In the genomic region with DNA sequence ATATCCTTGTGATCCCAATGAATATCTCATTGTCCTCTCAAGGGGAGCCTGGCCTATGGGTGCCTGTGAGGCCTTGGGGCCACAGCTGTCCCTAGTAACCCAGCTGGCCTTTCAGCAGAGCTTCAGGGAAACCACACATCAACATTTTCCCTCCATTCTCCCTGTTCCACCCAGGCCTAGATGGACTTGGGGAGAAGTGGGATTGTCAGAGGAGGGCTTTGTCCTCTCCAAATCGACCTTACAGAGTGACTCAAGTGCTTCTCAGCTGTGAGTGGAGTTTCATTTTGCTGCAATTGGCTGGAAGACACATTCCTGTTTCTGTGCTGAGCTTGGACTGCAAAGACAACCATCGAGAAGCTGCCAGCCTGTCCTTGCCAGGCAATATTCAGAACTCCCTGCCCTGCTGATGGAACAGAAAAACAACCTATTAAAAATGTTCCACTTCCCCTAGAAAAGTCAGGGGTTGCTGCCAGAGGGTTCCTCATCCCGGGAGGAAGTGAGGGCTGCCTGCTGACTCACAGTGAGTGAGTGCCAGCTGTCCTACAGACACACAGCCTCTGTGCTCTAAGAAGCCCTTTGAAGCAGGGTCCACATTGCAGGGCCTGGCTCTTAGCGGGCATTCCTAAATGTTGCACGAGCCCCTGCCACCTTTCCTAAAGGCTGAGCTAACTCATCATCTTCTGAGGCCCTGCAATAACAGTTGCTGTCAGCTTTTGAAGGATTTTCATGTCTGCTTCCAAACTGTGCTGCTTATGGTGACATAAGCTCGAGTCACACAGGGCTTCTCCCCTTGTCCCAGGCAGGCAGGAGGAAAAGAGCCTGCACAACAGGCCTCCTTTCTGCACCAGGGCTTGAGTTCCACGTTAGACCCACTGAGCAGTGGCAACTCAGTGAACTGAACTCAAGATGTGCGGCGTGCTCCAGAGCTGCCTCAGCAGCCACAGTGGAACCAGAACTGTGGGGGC, we compare ENCODE assay signal across 8 cellular contexts. TPM values are rescaled to one million over a fixed set of nuclear protein-coding genes. Genes with fewer than 3 reads are reported as not detected.
DNase-seq lines count a peak whose midpoint lies in the region; ATAC-seq and TF ChIP-seq lines count a peak whose summit lies in the region.

No MANE protein-coding gene starts in this region.

- TF ChIP-seq CTCF in NB4 (IDR thresholded peaks at IDR 0.05; ENCODE audit: low read depth, low read length) (no peak), left lung (IDR thresholded peaks at IDR 0.05) (no peak), thyroid gland (IDR thresholded peaks at IDR 0.05) (no peak)

- no peaks in the 10 kb centered on the region for H3K9me3 ChIP-seq in left lung
- H3K9me3 ChIP-seq in thyroid gland, result no peaks in the 10 kb centered on the region

- H3K4me3 ChIP-seq in NB4 (ENCODE audit: low read depth, low read length), result no peak overlapping the region
- H3K4me3 ChIP-seq in left lung, result no peak overlapping the region
- no peak overlapping the region for H3K4me3 ChIP-seq in thyroid gland (replicated peaks in 1 of 3)

- peak; percentile 98 for DNase-seq in COLO829 (ENCODE audit: low spot score)
- DNase-seq in NB4 (ENCODE audit: low read depth), result peak; percentile 61
- peak; percentile 71 for DNase-seq in cerebellar cortex (ENCODE audit: low spot score)
- peak; percentile 83 to 85 for DNase-seq in left lung
- DNase-seq in thyroid gland, result peak; percentile 56 to 69
- no peak for DNase-seq in activated T-cell treated with anti-CD3 and anti-CD28 coated beads, Interleukin-2, amount 50 U/mL, for 1 hour

- peak; percentile 92 for ATAC-seq in left lung
- no peak for ATAC-seq in HG02798 (IDR thresholded peaks at IDR 0.05; ENCODE audit: poor library complexity, unreplicated experiment)
- ATAC-seq in GM21526 (IDR thresholded peaks at IDR 0.05; ENCODE audit: low FRiP score, unreplicated experiment), result no peak

- TF ChIP-seq POLR2A in NB4 (IDR thresholded peaks at IDR 0.05; ENCODE audit: extremely low read depth, insufficient read length), result no peak
- no peak for TF ChIP-seq POLR2A in thyroid gland (IDR thresholded peaks at IDR 0.05)

- intact Hi-C loops in left lung (cut with DNase I), result no loop called here
- intact Hi-C loops in thyroid gland (cut with DNase I), result no loop called here

- 12 to 32% methylated on average over 7 to 9 of the region's 9 CpGs for WGBS in thyroid gland, 2 donors

- H3K4me1 ChIP-seq in left lung (peaks cover 14 to 22% of the 10 kb centered on the region in 2 donors), thyroid gland (peaks cover 12 to 16% of the 10 kb centered on the region in 2 donors)

- H3K36me3 ChIP-seq in left lung, result no peaks in the 10 kb centered on the region
- H3K36me3 ChIP-seq in thyroid gland, result no peaks in the 10 kb centered on the region

- H3K27me3 ChIP-seq in left lung, result no peaks in the 10 kb centered on the region
- no peaks in the 10 kb centered on the region for H3K27me3 ChIP-seq in thyroid gland

- H3K27ac ChIP-seq in left lung (peak overlapping the region; percentile 77 to 83), thyroid gland (peak overlapping the region; percentile 67 to 77 (median 67))

RNA-seq across cellular contexts. Expression of a gene that starts 20.5 kb away (rescaled TPM):
- not detected for total RNA-seq in left lung
- not detected for total RNA-seq in thyroid gland

RNA-seq across cellular contexts. Expression of a gene that starts 42.8 kb away (rescaled TPM):
- total RNA-seq in left lung (10 to 100 TPM; 22.9 to 27.9 TPM), thyroid gland (10 to 100 TPM in 1 of 4 donors, 1 to 10 TPM in 3; 8.4 to 34.4 (median 9.1) TPM)
